In the genomic region with DNA sequence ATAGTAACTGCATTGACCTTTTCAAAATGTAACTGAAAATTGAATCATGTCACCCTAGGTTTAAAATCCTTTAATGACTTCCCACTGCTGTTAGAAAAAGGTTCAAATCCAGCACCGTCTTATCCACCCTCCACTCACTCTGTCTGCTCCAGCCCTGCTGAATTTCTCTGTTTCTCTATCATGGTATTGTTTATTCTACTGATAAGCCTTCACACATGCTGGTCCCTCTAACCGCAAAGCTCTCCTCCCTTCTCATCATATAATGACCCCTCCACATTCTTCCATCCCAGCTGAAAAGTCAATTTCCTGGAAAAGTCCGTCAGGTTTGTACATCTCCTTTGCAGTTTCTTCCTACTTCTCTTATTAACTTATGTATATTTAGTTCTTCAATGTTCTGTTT, we compare ENCODE assay signal across 1 cellular context.
TF ChIP-seq lines count a peak whose summit lies in the region.

No MANE protein-coding gene starts in this region.

TF ChIP-seq in K562, 482 proteins besides CTCF, POLR2A, EP300 and RAD21 (continued from another document):
- TF ChIP-seq, protein P1, sequence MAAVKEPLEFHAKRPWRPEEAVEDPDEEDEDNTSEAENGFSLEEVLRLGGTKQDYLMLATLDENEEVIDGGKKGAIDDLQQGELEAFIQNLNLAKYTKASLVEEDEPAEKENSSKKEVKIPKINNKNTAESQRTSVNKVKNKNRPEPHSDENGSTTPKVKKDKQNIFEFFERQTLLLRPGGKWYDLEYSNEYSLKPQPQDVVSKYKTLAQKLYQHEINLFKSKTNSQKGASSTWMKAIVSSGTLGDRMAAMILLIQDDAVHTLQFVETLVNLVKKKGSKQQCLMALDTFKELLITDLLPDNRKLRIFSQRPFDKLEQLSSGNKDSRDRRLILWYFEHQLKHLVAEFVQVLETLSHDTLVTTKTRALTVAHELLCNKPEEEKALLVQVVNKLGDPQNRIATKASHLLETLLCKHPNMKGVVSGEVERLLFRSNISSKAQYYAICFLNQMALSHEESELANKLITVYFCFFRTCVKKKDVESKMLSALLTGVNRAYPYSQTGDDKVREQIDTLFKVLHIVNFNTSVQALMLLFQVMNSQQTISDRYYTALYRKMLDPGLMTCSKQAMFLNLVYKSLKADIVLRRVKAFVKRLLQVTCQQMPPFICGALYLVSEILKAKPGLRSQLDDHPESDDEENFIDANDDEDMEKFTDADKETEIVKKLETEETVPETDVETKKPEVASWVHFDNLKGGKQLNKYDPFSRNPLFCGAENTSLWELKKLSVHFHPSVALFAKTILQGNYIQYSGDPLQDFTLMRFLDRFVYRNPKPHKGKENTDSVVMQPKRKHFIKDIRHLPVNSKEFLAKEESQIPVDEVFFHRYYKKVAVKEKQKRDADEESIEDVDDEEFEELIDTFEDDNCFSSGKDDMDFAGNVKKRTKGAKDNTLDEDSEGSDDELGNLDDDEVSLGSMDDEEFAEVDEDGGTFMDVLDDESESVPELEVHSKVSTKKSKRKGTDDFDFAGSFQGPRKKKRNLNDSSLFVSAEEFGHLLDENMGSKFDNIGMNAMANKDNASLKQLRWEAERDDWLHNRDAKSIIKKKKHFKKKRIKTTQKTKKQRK (IDR thresholded peaks at IDR 0.05; ENCODE audit: borderline replicate concordance, low read depth, low read length): no peak
